11 cellular contexts compared by ENCODE assay signal in the genomic region with DNA sequence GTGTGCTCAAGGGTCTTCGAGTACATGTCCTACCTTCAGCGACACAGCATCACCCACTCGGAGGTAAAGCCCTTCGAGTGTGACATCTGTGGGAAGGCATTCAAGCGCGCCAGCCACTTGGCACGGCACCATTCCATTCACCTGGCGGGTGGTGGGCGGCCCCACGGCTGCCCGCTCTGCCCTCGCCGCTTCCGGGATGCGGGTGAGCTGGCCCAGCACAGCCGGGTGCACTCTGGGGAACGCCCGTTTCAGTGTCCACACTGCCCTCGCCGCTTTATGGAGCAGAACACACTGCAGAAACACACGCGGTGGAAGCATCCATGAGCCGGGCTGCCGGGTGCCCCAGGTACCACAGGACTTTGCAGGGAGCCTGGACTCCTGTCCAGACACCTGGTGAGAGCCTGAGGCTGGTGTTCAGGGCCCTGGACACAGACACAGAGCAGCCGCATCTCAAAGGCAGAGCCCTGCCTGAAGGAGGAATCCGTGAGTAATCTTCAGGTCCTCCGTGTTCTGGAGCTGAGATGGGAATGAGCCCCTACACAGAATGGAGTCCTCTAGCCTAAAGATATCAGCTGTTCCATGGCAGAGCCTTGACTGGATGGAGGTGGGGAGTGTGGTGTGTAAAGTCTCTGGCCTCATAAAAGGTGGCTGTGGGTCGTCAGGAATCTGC. TPM values are rescaled to one million over a fixed set of nuclear protein-coding genes. Genes with fewer than 3 reads are reported as not detected.
A peak's percentile ranks its signal among the peaks of the same experiment; 100 is the strongest.
DNase-seq lines count a peak whose midpoint lies in the region; ATAC-seq and TF ChIP-seq lines count a peak whose summit lies in the region.
"Had no signal": no experiment of that assay in that cellular context is flagged by ENCODE, and none has a peak within 500 bp of the region (broad histone marks: within the 10 kb centered on the region; RNA-seq: fewer than 3 reads in every experiment).

No MANE protein-coding gene starts in this region.

- peaks cover 60% of the 10 kb centered on the region for H3K4me1 Mint-ChIP-seq in activated naive CD4-positive, alpha-beta T cell treated with anti-CD3 and anti-CD28 coated beads, Interleukin-2, amount 50 U/mL, for 24 hours
- peaks cover 73% of the 10 kb centered on the region for H3K4me1 Mint-ChIP-seq in stimulated activated memory B cell treated with anti-CD40 and anti-IgM and Interleukin-4, amounts not matched to agents 10 μg/mL and 1 μg/mL and 100 μg/mL, for 72 hours

- H3K27ac ChIP-seq in SU-DHL-6 (ENCODE audit: low read depth, low read length) (peak overlapping the region; percentile 90), SJCRH30 (no peak overlapping the region), caudate nucleus (ENCODE audit: low read depth, low read length) (no peak overlapping the region)

- no peak for DNase-seq in activated naive CD4-positive, alpha-beta T cell treated with Interleukin-2 at 50 U/mL for 16 hours
- peak; percentile 49 for DNase-seq in germinal center (ENCODE audit: low spot score)
- no peak for DNase-seq in SJCRH30
- no peak for DNase-seq in caudate nucleus (lab: John Stamatoyannopoulos, UW)
- DNase-seq: anterior cingulate cortex; stimulated activated CD4-positive, alpha-beta T cell treated with anti-CD3 and anti-CD28 coated beads, Interleukin-1b, Interleukin-23, amount 100 ng/mL, for 48 hours had no signal

- H3F3A ChIP-seq in SU-DHL-6 (ENCODE audit: insufficient read depth), result peaks cover 51% of the 10 kb centered on the region

- H3K4me2 ChIP-seq in SU-DHL-6 (ENCODE audit: low read depth, low read length, poor library complexity, severe bottlenecking), result peak overlapping the region; percentile 71

- H3K9me3 ChIP-seq in SU-DHL-6 (ENCODE audit: insufficient read depth, low read length) (no peaks in the 10 kb centered on the region), SJCRH30 (replicated peaks) (no peaks in the 10 kb centered on the region)
- H3K9me3 ChIP-seq: Peyer's patch had no signal

- H3K4me3 ChIP-seq in SU-DHL-6 (ENCODE audit: insufficient read depth, low read length, poor library complexity, severe bottlenecking), result peak overlapping the region; percentile 99
- H3K4me3 ChIP-seq in SJCRH30, result no peak overlapping the region

- H3K79me2 ChIP-seq in SU-DHL-6 (ENCODE audit: insufficient read depth, low read length), result peaks cover 24% of the 10 kb centered on the region

- H3K27ac Mint-ChIP-seq in activated naive CD4-positive, alpha-beta T cell treated with anti-CD3 and anti-CD28 coated beads, Interleukin-2, amount 50 U/mL, for 24 hours, result peak overlapping the region; percentile 65
- H3K27ac Mint-ChIP-seq in stimulated activated memory B cell treated with anti-CD40 and anti-IgM and Interleukin-4, amounts not matched to agents 10 μg/mL and 1 μg/mL and 100 μg/mL, for 72 hours, result peak overlapping the region; percentile 98

- no peaks in the 10 kb centered on the region for H3K9me3 Mint-ChIP-seq in activated naive CD4-positive, alpha-beta T cell treated with anti-CD3 and anti-CD28 coated beads, Interleukin-2, amount 50 U/mL, for 24 hours
- H3K9me3 Mint-ChIP-seq in stimulated activated memory B cell treated with anti-CD40 and anti-IgM and Interleukin-4, amounts not matched to agents 10 μg/mL and 1 μg/mL and 100 μg/mL, for 72 hours, result no peaks in the 10 kb centered on the region

- no peak for ATAC-seq in stimulated activated memory B cell treated with anti-CD40 and anti-IgM and Interleukin-4, amounts not matched to agents 10 μg/mL and 1 μg/mL and 100 μg/mL, for 72 hours
- no peak for ATAC-seq in HG03108 (IDR thresholded peaks at IDR 0.05; ENCODE audit: unreplicated experiment)

- H3K4me3 Mint-ChIP-seq in activated naive CD4-positive, alpha-beta T cell treated with anti-CD3 and anti-CD28 coated beads, Interleukin-2, amount 50 U/mL, for 24 hours, result peak overlapping the region; percentile 97
- peak overlapping the region; percentile 88 for H3K4me3 Mint-ChIP-seq in stimulated activated memory B cell treated with anti-CD40 and anti-IgM and Interleukin-4, amounts not matched to agents 10 μg/mL and 1 μg/mL and 100 μg/mL, for 72 hours

- H3K27me3 Mint-ChIP-seq in activated naive CD4-positive, alpha-beta T cell treated with anti-CD3 and anti-CD28 coated beads, Interleukin-2, amount 50 U/mL, for 24 hours, result no peaks in the 10 kb centered on the region
- H3K27me3 Mint-ChIP-seq in stimulated activated memory B cell treated with anti-CD40 and anti-IgM and Interleukin-4, amounts not matched to agents 10 μg/mL and 1 μg/mL and 100 μg/mL, for 72 hours, result no peaks in the 10 kb centered on the region

- peaks cover 1% of the 10 kb centered on the region for H3K36me3 Mint-ChIP-seq in activated naive CD4-positive, alpha-beta T cell treated with anti-CD3 and anti-CD28 coated beads, Interleukin-2, amount 50 U/mL, for 24 hours
- H3K36me3 Mint-ChIP-seq in stimulated activated memory B cell treated with anti-CD40 and anti-IgM and Interleukin-4, amounts not matched to agents 10 μg/mL and 1 μg/mL and 100 μg/mL, for 72 hours, result peaks cover 44% of the 10 kb centered on the region

- TF ChIP-seq CTCF in SU-DHL-6 (IDR thresholded peaks at IDR 0.05; ENCODE audit: insufficient read depth, low read length, poor library complexity, severe bottlenecking), result no peak

- peak overlapping the region; percentile 98 for H3K9ac ChIP-seq in SU-DHL-6 (ENCODE audit: low read length)

- no peaks in the 10 kb centered on the region for H3K9me2 ChIP-seq in SU-DHL-6 (replicated peaks; ENCODE audit: insufficient read depth, low read length)

- H3K4me1 ChIP-seq in SJCRH30, result peaks cover 9% of the 10 kb centered on the region; the same call in 1 of the 2 replicates

- H2AFZ ChIP-seq in SU-DHL-6 (ENCODE audit: low read depth, low read length, severe bottlenecking), result no peak overlapping the region

- no peaks in the 10 kb centered on the region; the same call in 1 of the 2 replicates for H3K36me3 ChIP-seq in SU-DHL-6 (ENCODE audit: low read length)
- H3K36me3 ChIP-seq in SJCRH30, result peaks cover 19% of the 10 kb centered on the region

- no peaks in the 10 kb centered on the region for H4K20me1 ChIP-seq in SU-DHL-6 (ENCODE audit: low read depth, low read length)

- H3K27me3 ChIP-seq in SU-DHL-6 (ENCODE audit: low read length) (no peaks in the 10 kb centered on the region), SJCRH30 (no peaks in the 10 kb centered on the region)
- H3K27me3 ChIP-seq: Peyer's patch had no signal

RNA-seq across cellular contexts. Expression of a gene that starts 1.5 kb away (rescaled TPM):
- total RNA-seq in SJCRH30 (2014; rRNA removed; shearing (Covaris generic)), result 17.9 and 18.7 TPM in 2 replicates

RNA-seq across cellular contexts. Expression of a gene that starts 3.0 kb away (rescaled TPM):
- 9.7 and 10.8 TPM in 2 replicates for total RNA-seq in SJCRH30 (2014; rRNA removed; shearing (Covaris generic))

RNA-seq across cellular contexts. Expression of a gene that starts 4.2 kb away (rescaled TPM):
- 7.9 and 8.0 TPM in 2 replicates for total RNA-seq in SJCRH30 (2014; rRNA removed; shearing (Covaris generic))

RNA-seq across cellular contexts. Expression of a gene that starts 9.9 kb away (rescaled TPM):
- total RNA-seq in SJCRH30 (2014; rRNA removed; shearing (Covaris generic)), result 131 and 136 TPM in 2 replicates

RNA-seq across cellular contexts. Expression of a gene that starts 20.6 kb away (rescaled TPM):
- total RNA-seq in SJCRH30 (2014; rRNA removed; shearing (Covaris generic)), result 2.7 and 3.1 TPM in 2 replicates
